1 cellular context compared by ENCODE assay signal in genomic region chr12:111953455-111953854, GRCh38.
A peak's percentile ranks its signal among the peaks of the same experiment; 100 is the strongest.
TF ChIP-seq lines count a peak whose summit lies in the region.

No MANE protein-coding gene starts in this region.

TF ChIP-seq in HepG2, 621 proteins besides CTCF, POLR2A, EP300 and RAD21 (continued from another document):
- TF ChIP-seq SRY (CRISPR knock-in tag; IDR thresholded peaks at IDR 0.05) (no peak), SOX13 (IDR thresholded peaks at IDR 0.05) (no peak), SOX13 (CRISPR knock-in tag; conservative IDR thresholded peaks at IDR 0.05 in 1 of 2, IDR thresholded peaks at IDR 0.05 in 1 of 2) (0 out of 4 replicates have a peak, but pooled peaks of 1 of the 2 experiments have one; percentile 19), HNF1A (IDR thresholded peaks at IDR 0.05; ENCODE audit: low read depth) (no peak), HNF1A (CRISPR knock-in tag; IDR thresholded peaks at IDR 0.05; ENCODE audit: borderline replicate concordance) (no peak), ZFP1 (CRISPR knock-in tag; IDR thresholded peaks at IDR 0.05) (no peak), CEBPB (IDR thresholded peaks at IDR 0.05; ENCODE audit: borderline replicate concordance, low read depth, low read length) (peak; percentile 76), IRX3 (CRISPR knock-in tag; IDR thresholded peaks at IDR 0.05; ENCODE audit: borderline replicate concordance, low read depth) (no peak), ZBED4 (CRISPR knock-in tag; IDR thresholded peaks at IDR 0.05; ENCODE audit: borderline replicate concordance) (no peak), MTA3 (CRISPR knock-in tag; IDR thresholded peaks at IDR 0.05) (no peak), ZNF350 (CRISPR knock-in tag; IDR thresholded peaks at IDR 0.05; ENCODE audit: borderline replicate concordance, low read depth) (no peak), ZNF362 (CRISPR knock-in tag; IDR thresholded peaks at IDR 0.05; ENCODE audit: borderline replicate concordance) (no peak), ZBTB40 (IDR thresholded peaks at IDR 0.05) (no peak), ZBTB40 (CRISPR knock-in tag; IDR thresholded peaks at IDR 0.05) (no peak), PRDM15 (CRISPR knock-in tag; IDR thresholded peaks at IDR 0.05) (no peak), SRSF9 (IDR thresholded peaks at IDR 0.05; ENCODE audit: borderline replicate concordance, insufficient read depth, low read depth, low read length, poor library complexity, severe bottlenecking) (no peak), CENPBD1 (CRISPR knock-in tag; IDR thresholded peaks at IDR 0.05; ENCODE audit: borderline replicate concordance, low read depth) (no peak), FOXC1 (CRISPR knock-in tag; IDR thresholded peaks at IDR 0.05; ENCODE audit: borderline replicate concordance) (no peak), SNAI1 (CRISPR knock-in tag; IDR thresholded peaks at IDR 0.05; ENCODE audit: borderline replicate concordance) (no peak), ZNF143 (CRISPR knock-in tag; IDR thresholded peaks at IDR 0.05) (no peak), ZEB1 (IDR thresholded peaks at IDR 0.05; ENCODE audit: insufficient replicate concordance, low read depth) (no peak)
